In the genomic region with DNA sequence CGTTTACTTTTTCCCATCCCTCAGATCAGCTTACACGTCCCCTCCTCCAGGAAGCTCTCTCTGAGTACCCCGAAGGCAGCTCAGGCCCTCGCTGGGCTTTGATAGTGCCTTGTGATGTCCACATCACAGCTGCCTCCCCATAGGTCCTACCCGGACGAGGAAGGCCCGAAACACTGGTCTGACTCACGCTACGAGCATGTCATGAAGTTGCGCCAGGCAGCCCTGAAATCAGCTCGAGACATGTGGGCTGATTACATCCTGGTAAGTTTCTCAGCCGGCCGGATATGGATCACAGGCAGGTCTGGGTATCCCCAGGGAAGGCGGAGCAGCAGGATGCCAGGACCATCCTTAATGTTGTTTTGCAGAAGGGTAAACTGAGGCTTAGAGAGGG, we compare ENCODE assay signal across 13 cellular contexts. TPM values are rescaled to one million over a fixed set of nuclear protein-coding genes. Genes with fewer than 3 reads are reported as not detected.
DNase-seq lines count a peak whose midpoint lies in the region; ATAC-seq, FAIRE-seq and TF ChIP-seq lines count a peak whose summit lies in the region.
"Had no signal": no experiment of that assay in that cellular context is flagged by ENCODE, and none has a peak within 500 bp of the region (broad histone marks: within the 10 kb centered on the region; RNA-seq: fewer than 3 reads in every experiment).

No MANE protein-coding gene starts in this region.

- peak; percentile 60 to 63 for ATAC-seq in A549
- ATAC-seq in HG03139 (IDR thresholded peaks at IDR 0.05; ENCODE audit: unreplicated experiment), result no peak
- ATAC-seq: activated CD8-positive, alpha-beta memory T cell treated with anti-CD3 and anti-CD28 coated beads, Interleukin-2, amount 10 ng/mL, durations not matched to agents 7 days and 5 days had no signal

- TF ChIP-seq CTCF in A549 (IDR thresholded peaks at IDR 0.05), result no peak
- TF ChIP-seq CTCF in HFFc6 (IDR thresholded peaks at IDR 0.05), result no peak

- H3K27ac Mint-ChIP-seq in HFFc6, result peak overlapping the region; percentile 92
- H3K27ac Mint-ChIP-seq: activated CD8-positive, alpha-beta memory T cell treated with anti-CD3 and anti-CD28 coated beads, Interleukin-2, amount 10 ng/mL, durations not matched to agents 7 days and 5 days had no signal

- H3K4me3 ChIP-seq in A549 (no peak overlapping the region), mesodermal cell (ENCODE audit: extremely low read depth, insufficient read depth, low read length, poor library complexity, severe bottlenecking) (no peak overlapping the region)

- H3K27me3 Mint-ChIP-seq in HFFc6 (ENCODE audit: insufficient read depth), result peaks cover 4% of the 10 kb centered on the region; the same call in 1 of the 2 replicates
- H3K27me3 Mint-ChIP-seq: activated CD8-positive, alpha-beta memory T cell treated with anti-CD3 and anti-CD28 coated beads, Interleukin-2, amount 10 ng/mL, durations not matched to agents 7 days and 5 days had no signal

- no peak for FAIRE-seq in A549 (lab: Jason Lieb, UNC)

- H3K27ac ChIP-seq in A549 (peak overlapping the region; percentile 72 to 86), mesodermal cell (ENCODE audit: low read depth, low read length, severe bottlenecking) (peak overlapping the region; percentile 49)
- H3K27ac ChIP-seq: HL-60 had no signal

- H3K4me1 ChIP-seq in A549 (peaks cover 24% of the 10 kb centered on the region), mesodermal cell (ENCODE audit: control insufficient read depth, insufficient read depth, low read length, poor library complexity, severe bottlenecking) (peaks cover 7% of the 10 kb centered on the region)

- no peak for TF ChIP-seq RAD21 in A549 (conservative IDR thresholded peaks at IDR 0.05 in 1 of 2, IDR thresholded peaks at IDR 0.05 in 1 of 2)

- DNase-seq in A549 (ENCODE audit: low read depth in 1 of 2, low spot score in 1 of 2) (peak in 1 of 2 experiments; percentile 76), HFFc6 (peak; percentile 12), dermis microvascular lymphatic vessel endothelial cell (ENCODE audit: low read depth in 2 of 2) (peak; percentile 40 to 93), mucosa of gallbladder (ENCODE audit: low spot score) (no peak), globus pallidus (ENCODE audit: low spot score) (no peak), NCI-H82 (lab: John Stamatoyannopoulos, UW) (no peak)
- DNase-seq: activated CD8-positive, alpha-beta memory T cell treated with anti-CD3 and anti-CD28 coated beads, Interleukin-2, amount 10 ng/mL, durations not matched to agents 7 days and 5 days; central memory CD4-positive, alpha-beta T cell; NCI-H1694; SHP77 had no signal

- H3K4me1 Mint-ChIP-seq in HFFc6 (ENCODE audit: low read depth), result peaks cover 24% of the 10 kb centered on the region

- H3K36me3 Mint-ChIP-seq in HFFc6 (ENCODE audit: low read depth), result peaks cover 12% of the 10 kb centered on the region

- H3K9me3 ChIP-seq in A549, result no peaks in the 10 kb centered on the region
- no peaks in the 10 kb centered on the region for H3K9me3 ChIP-seq in mesodermal cell (ENCODE audit: control insufficient read depth, low read length)

- H3K9me3 Mint-ChIP-seq in HFFc6, result no peaks in the 10 kb centered on the region

- WGBS in A549 (ENCODE audit: missing lambda C conversion rate), result 63% methylated on average over 8 of the region's 14 CpGs
- 89 to 95% methylated on average over 14 of the region's 14 CpGs for WGBS in mesodermal cell (ENCODE audit: insufficient coverage in 2 of 2), 2 experiments

- no peak for TF ChIP-seq EP300 in A549 (IDR thresholded peaks at IDR 0.05)

- peak overlapping the region; percentile 32; the same call in 1 of the 3 replicates for H3K4me2 ChIP-seq in A549

- TF ChIP-seq POLR2A in A549 (IDR thresholded peaks at IDR 0.05; ENCODE audit: low read length), result no peak

- H3K36me3 ChIP-seq in mesodermal cell (ENCODE audit: control insufficient read depth, insufficient read depth, low read length), result peaks cover 54% of the 10 kb centered on the region

- CTCF ChIA-PET in A549 (lab: Yijun Ruan, JAX), result interaction anchor here (1.0 to 2.3 kb wide), 3 partner anchors 13 to 207 kb away, joined by 3 to 7 read pairs (median 4); no protein-coding TSS in a partner anchor

- POLR2A ChIA-PET in A549 (lab: Yijun Ruan, JAX), result interaction anchor here (0.6 to 1.5 kb wide), 4 partner anchors 13 to 299 kb away, joined by 6 to 7 read pairs (median 6); no protein-coding TSS in a partner anchor

- peak overlapping the region; percentile 59; the same call in 1 of the 2 replicates for H3K4me3 Mint-ChIP-seq in HFFc6
- H3K4me3 Mint-ChIP-seq: activated CD8-positive, alpha-beta memory T cell treated with anti-CD3 and anti-CD28 coated beads, Interleukin-2, amount 10 ng/mL, durations not matched to agents 7 days and 5 days had no signal

TF ChIP-seq in A549, 52 proteins besides CTCF, POLR2A, EP300 and RAD21:
- TF ChIP-seq TFCP2L1 (CRISPR knock-in tag; IDR thresholded peaks at IDR 0.05) (no peak), FOSL2 (IDR thresholded peaks at IDR 0.05) (no peak), FOSL2 (CRISPR knock-in tag; IDR thresholded peaks at IDR 0.05) (peak; percentile 72), CBX8 (IDR thresholded peaks at IDR 0.05) (no peak), CEBPB (IDR thresholded peaks at IDR 0.05) (0 out of 4 replicates have a peak, but pooled peaks of 1 of the 2 experiments have one; percentile 18), ESRRA (IDR thresholded peaks at IDR 0.05; ENCODE audit: borderline replicate concordance, low read length) (no peak), EHMT2 (IDR thresholded peaks at IDR 0.05; ENCODE audit: low read depth) (no peak), CBX2 (IDR thresholded peaks at IDR 0.05; ENCODE audit: borderline replicate concordance, low read depth) (no peak), EHF (CRISPR knock-in tag; IDR thresholded peaks at IDR 0.05) (no peak), MYC (IDR thresholded peaks at IDR 0.05; ENCODE audit: borderline replicate concordance, low read length) (no peak), KDM1A (IDR thresholded peaks at IDR 0.05; ENCODE audit: low read depth) (no peak), ZFP36 (IDR thresholded peaks at IDR 0.05; ENCODE audit: borderline replicate concordance, partially characterized antibody) (peak; percentile 21), MAZ (IDR thresholded peaks at IDR 0.05; ENCODE audit: borderline replicate concordance, low read depth, low read length) (no peak), RNF2 (IDR thresholded peaks at IDR 0.05; ENCODE audit: borderline replicate concordance, low read depth) (no peak), HOXB5 (CRISPR knock-in tag; IDR thresholded peaks at IDR 0.05) (no peak), ZNF302 (CRISPR knock-in tag; IDR thresholded peaks at IDR 0.05) (no peak)
- TF ChIP-seq, protein P1, sequence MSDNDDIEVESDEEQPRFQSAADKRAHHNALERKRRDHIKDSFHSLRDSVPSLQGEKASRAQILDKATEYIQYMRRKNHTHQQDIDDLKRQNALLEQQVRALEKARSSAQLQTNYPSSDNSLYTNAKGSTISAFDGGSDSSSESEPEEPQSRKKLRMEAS (IDR thresholded peaks at IDR 0.05), result 0 out of 2 replicates have a peak, but pooled peaks have one; percentile 30

RNA-seq across cellular contexts. Expression of gene COLGALT1, which starts 4.8 kb away (rescaled TPM):
- polyA plus RNA-seq in A549 (2011; rRNA removed) (64.4 and 76.6 TPM in 2 replicates), A549 (2017; fragmentation: RNase III; extraction: RNeasy Plus Mini Kit Qiagen cat#74134 plus additional on column Dnase treatment) (54.5 to 57.2 TPM (median 57.1 TPM) in 3 replicates)
- polyA plus RNA-seq in A549 (2012; cell fraction: cytosol; rRNA removed), result 85.2 and 98.4 TPM in 2 replicates
- 122 and 138 TPM in 2 replicates for polyA plus RNA-seq in A549 (2012; cell fraction: nucleus; rRNA removed)
- 185 and 186 TPM in 2 replicates for polyA minus RNA-seq in A549 (2011; rRNA and poly(A)+ RNA removed)
- total RNA-seq in HFFc6 (2021; fragmentation: NEBNext Ultra II Directional; extraction: Animal tissue kit (Norgen Biotek cat#: 25700)), result 100 to 1,000 TPM; 102 to 115 (median 106) TPM
- total RNA-seq in dermis microvascular lymphatic vessel endothelial cell (57.9 and 60.7 TPM in 2 replicates), mucosa of gallbladder (71.1 TPM)
- polyA plus RNA-seq in mesodermal cell (2013, experiment 1 of 2), result 109 TPM
- polyA plus RNA-seq in mesodermal cell (2013, experiment 2 of 2), result 89.5 TPM

RNA-seq across cellular contexts. Expression of gene PGLS, which starts 48.8 kb away (rescaled TPM):
- polyA plus RNA-seq in A549 (2011; rRNA removed) (24.9 and 28.8 TPM in 2 replicates), A549 (2017; fragmentation: RNase III; extraction: RNeasy Plus Mini Kit Qiagen cat#74134 plus additional on column Dnase treatment) (37.2 to 49.4 TPM (median 45.7 TPM) in 3 replicates)
- polyA plus RNA-seq in A549 (2012; cell fraction: cytosol; rRNA removed), result 55.6 and 75.8 TPM in 2 replicates
- 72.0 and 80.2 TPM in 2 replicates for polyA plus RNA-seq in A549 (2012; cell fraction: nucleus; rRNA removed)
- 41.5 and 47.5 TPM in 2 replicates for polyA minus RNA-seq in A549 (2011; rRNA and poly(A)+ RNA removed)
- total RNA-seq in HFFc6 (2021; fragmentation: NEBNext Ultra II Directional; extraction: Animal tissue kit (Norgen Biotek cat#: 25700)), result 100 to 1,000 TPM in 1 of 6 experiments, 10 to 100 TPM in 5; 90.6 to 101 (median 95.2) TPM
- total RNA-seq in dermis microvascular lymphatic vessel endothelial cell (32.6 and 80.5 TPM in 2 replicates), mucosa of gallbladder (93.0 TPM)
- 84.5 TPM for polyA plus RNA-seq in mesodermal cell (2013, experiment 1 of 2)
- 68.6 TPM for polyA plus RNA-seq in mesodermal cell (2013, experiment 2 of 2)

Comparison
In these comparisons a context has a peak if more than half of its experiments do, and no peak if none do; other contexts are left out.
1. DNase-seq: peak in HFFc6 (single experiment) and dermis microvascular lymphatic vessel endothelial cell (2 of 2); none in mucosa of gallbladder (single experiment), globus pallidus (single experiment) and NCI-H82 (single experiment).